In genomic region chr17:42077770-42078169, GRCh38 we compare ENCODE assay signal across 2 cellular contexts.
TF ChIP-seq lines count a peak whose summit lies in the region.

No MANE protein-coding gene starts in this region.

TF ChIP-seq in GM23338, 12 proteins besides CTCF, POLR2A, EP300 and RAD21:
- TF ChIP-seq, protein P1, sequence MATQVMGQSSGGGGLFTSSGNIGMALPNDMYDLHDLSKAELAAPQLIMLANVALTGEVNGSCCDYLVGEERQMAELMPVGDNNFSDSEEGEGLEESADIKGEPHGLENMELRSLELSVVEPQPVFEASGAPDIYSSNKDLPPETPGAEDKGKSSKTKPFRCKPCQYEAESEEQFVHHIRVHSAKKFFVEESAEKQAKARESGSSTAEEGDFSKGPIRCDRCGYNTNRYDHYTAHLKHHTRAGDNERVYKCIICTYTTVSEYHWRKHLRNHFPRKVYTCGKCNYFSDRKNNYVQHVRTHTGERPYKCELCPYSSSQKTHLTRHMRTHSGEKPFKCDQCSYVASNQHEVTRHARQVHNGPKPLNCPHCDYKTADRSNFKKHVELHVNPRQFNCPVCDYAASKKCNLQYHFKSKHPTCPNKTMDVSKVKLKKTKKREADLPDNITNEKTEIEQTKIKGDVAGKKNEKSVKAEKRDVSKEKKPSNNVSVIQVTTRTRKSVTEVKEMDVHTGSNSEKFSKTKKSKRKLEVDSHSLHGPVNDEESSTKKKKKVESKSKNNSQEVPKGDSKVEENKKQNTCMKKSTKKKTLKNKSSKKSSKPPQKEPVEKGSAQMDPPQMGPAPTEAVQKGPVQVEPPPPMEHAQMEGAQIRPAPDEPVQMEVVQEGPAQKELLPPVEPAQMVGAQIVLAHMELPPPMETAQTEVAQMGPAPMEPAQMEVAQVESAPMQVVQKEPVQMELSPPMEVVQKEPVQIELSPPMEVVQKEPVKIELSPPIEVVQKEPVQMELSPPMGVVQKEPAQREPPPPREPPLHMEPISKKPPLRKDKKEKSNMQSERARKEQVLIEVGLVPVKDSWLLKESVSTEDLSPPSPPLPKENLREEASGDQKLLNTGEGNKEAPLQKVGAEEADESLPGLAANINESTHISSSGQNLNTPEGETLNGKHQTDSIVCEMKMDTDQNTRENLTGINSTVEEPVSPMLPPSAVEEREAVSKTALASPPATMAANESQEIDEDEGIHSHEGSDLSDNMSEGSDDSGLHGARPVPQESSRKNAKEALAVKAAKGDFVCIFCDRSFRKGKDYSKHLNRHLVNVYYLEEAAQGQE (IDR thresholded peaks at IDR 0.05; ENCODE audit: unreplicated experiment): no peak
- TF ChIP-seq STAT1 (IDR thresholded peaks at IDR 0.05; ENCODE audit: unreplicated experiment) (no peak), POLR2AphosphoS5 (IDR thresholded peaks at IDR 0.05; ENCODE audit: low read depth) (no peak), JUNB (IDR thresholded peaks at IDR 0.05; ENCODE audit: unreplicated experiment) (no peak), ZNF462 (CRISPR knock-in tag; IDR thresholded peaks at IDR 0.05) (no peak), NANOG (IDR thresholded peaks at IDR 0.05; ENCODE audit: borderline replicate concordance) (no peak), EZH2phosphoT487 (IDR thresholded peaks at IDR 0.05; ENCODE audit: unreplicated experiment) (no peak), ZNF114 (CRISPR knock-in tag; IDR thresholded peaks at IDR 0.05) (no peak), ETS1 (IDR thresholded peaks at IDR 0.05) (no peak), EZH2 (IDR thresholded peaks at IDR 0.05; ENCODE audit: low read depth, unreplicated experiment) (no peak), ZNF331 (CRISPR knock-in tag; IDR thresholded peaks at IDR 0.05; ENCODE audit: low read depth) (no peak), CREB1 (CRISPR knock-in tag; IDR thresholded peaks at IDR 0.05; ENCODE audit: low read depth) (no peak)
TF ChIP-seq in GM23338: peak in this region for 0.

TF ChIP-seq in H1, 55 proteins besides CTCF, POLR2A, EP300 and RAD21:
- no peak for TF ChIP-seq YY1 (IDR thresholded peaks at IDR 0.05; ENCODE audit: low read depth, low read length)
- TF ChIP-seq E2F6 (IDR thresholded peaks at IDR 0.05): peak; percentile 39; the same call in 1 of the 2 replicates
